21 cellular contexts compared by ENCODE assay signal in the genomic region with DNA sequence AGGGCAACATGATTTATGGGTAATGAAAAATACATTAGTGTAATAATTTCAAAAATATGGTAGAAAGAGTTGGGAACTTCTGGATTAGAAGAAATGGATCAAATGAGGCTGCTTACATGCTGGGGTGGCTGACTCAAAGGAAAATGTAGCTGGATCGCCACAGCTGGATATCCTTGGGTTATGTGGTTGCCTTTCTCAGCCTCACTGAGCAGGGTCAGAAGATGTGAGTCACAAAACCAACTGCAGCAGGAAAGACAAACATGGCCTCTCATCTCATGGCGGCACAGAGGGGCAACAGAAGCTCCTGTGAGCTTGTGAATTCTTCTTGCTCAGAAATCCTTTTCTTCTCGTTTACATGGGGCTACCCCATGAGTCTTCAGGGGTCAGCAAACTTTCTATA.
DNase-seq lines count a peak whose midpoint lies in the region; ATAC-seq and TF ChIP-seq lines count a peak whose summit lies in the region.
"Had no signal": no experiment of that assay in that cellular context is flagged by ENCODE, and none has a peak within 500 bp of the region (broad histone marks: within the 10 kb centered on the region; RNA-seq: fewer than 3 reads in every experiment).

No MANE protein-coding gene starts in this region.

- WGBS in IMR-90 (ENCODE audit: extremely low coverage in 2 of 2, insufficient read length in 1 of 2), 2 experiments = 78% methylated on average over 1 of the region's 3 CpGs; no CpG with 5 or more reads in 1 of the 2 experiments

- H2AK5ac ChIP-seq in IMR-90 (ENCODE audit: low read depth, low read length) = no peak overlapping the region

- no peak overlapping the region for H3K23ac ChIP-seq in IMR-90 (ENCODE audit: low read depth, low read length)

- no peak overlapping the region for H3K27ac ChIP-seq in IMR-90 (ENCODE audit: insufficient read depth, low read length)
- H3K27ac ChIP-seq: A549, coronary artery, heart right ventricle, upper lobe of right lung had no signal

- dilution Hi-C loops in IMR-90 (cut with HindIII; ENCODE audit: low sequenced_read_pairs, unreplicated experiment) = no loop called here

- H4K5ac ChIP-seq in IMR-90 (ENCODE audit: low read depth, low read length) = no peak overlapping the region

- no peak for TF ChIP-seq POLR2A in IMR-90 (IDR thresholded peaks at IDR 0.05; ENCODE audit: low read depth, low read length)

- H3K18ac ChIP-seq in IMR-90 (ENCODE audit: low read depth, low read length) = no peak overlapping the region

- no peak overlapping the region for H2AK9ac ChIP-seq in IMR-90 (replicated peaks; ENCODE audit: low read depth, low read length, poor library complexity)

- no peak overlapping the region for H2AFZ ChIP-seq in IMR-90 (replicated peaks; ENCODE audit: low read length, poor library complexity)

- no peaks in the 10 kb centered on the region for H3K79me1 ChIP-seq in IMR-90 (ENCODE audit: low read depth in 1 of 2, low read length in 2 of 2)

- H2BK20ac ChIP-seq in IMR-90 (ENCODE audit: low read depth, low read length) = no peak overlapping the region

- peaks cover 7% of the 10 kb centered on the region for H3K27me3 ChIP-seq in IMR-90 (ENCODE audit: control insufficient read depth, insufficient read depth, low read length)
- H3K27me3 ChIP-seq: heart right ventricle, upper lobe of right lung had no signal

- no peak overlapping the region for H3K4me3 ChIP-seq in IMR-90 (ENCODE audit: insufficient read depth, low read depth, low read length)
- H3K4me3 ChIP-seq in astrocyte of the spinal cord (ENCODE audit: low read depth, low read length) = no peak overlapping the region
- H3K4me3 ChIP-seq: A549, coronary artery, heart right ventricle, skin epidermis, upper lobe of right lung had no signal

- no peaks in the 10 kb centered on the region for H3K36me3 ChIP-seq in IMR-90 (ENCODE audit: control insufficient read depth, insufficient read depth, low read length)
- H3K36me3 ChIP-seq: heart right ventricle, upper lobe of right lung had no signal

- H3K9ac ChIP-seq in IMR-90 (ENCODE audit: low read depth, low read length) = no peak overlapping the region

- H4K20me1 ChIP-seq in IMR-90 (ENCODE audit: insufficient read depth, low read length) = no peaks in the 10 kb centered on the region

- no peaks in the 10 kb centered on the region for H3K9me1 ChIP-seq in IMR-90 (ENCODE audit: insufficient read depth, low read length)

- no peak overlapping the region for H3K14ac ChIP-seq in IMR-90 (replicated peaks; ENCODE audit: low read depth, low read length)

- ATAC-seq in IMR-90 (ENCODE audit: low read depth) (no peak; the same call in 1 of the 2 replicates), HG02610 (IDR thresholded peaks at IDR 0.05; ENCODE audit: unreplicated experiment) (no peak)
- ATAC-seq: A549; activated CD4-positive, alpha-beta T cell treated with anti-CD3 and anti-CD28 coated beads for 36 hours; heart right ventricle; stimulated activated effector memory CD8-positive, alpha-beta T cell treated with anti-CD3 and anti-CD28 coated beads, Interleukin-12 subunit alpha, Interleukin-12 subunit beta, amount 100 ng/mL, for 72 hours; upper lobe of right lung had no signal

- no peak overlapping the region for H3K56ac ChIP-seq in IMR-90 (ENCODE audit: extremely low read depth, insufficient read depth, low read length)

- H3K4me2 ChIP-seq in IMR-90 (ENCODE audit: low read depth, low read length) = no peak overlapping the region
- H3K4me2 ChIP-seq: A549 had no signal

- BruUV-seq in IMR-90 (replicated peaks; lab: Mats Ljungman, UMichigan) = no TSS peak

- H3K4ac ChIP-seq in IMR-90 (ENCODE audit: low read depth, low read length) = no peak overlapping the region

- no peak overlapping the region for H4K91ac ChIP-seq in IMR-90 (ENCODE audit: insufficient read depth, low read depth, low read length)

- TF ChIP-seq RAD21 in IMR-90 (IDR thresholded peaks at IDR 0.05; ENCODE audit: low read length) = no peak

- POLR2A ChIA-PET in IMR-90 (lab: Charles Lee; ENCODE audit: unreplicated experiment) = no interaction called here

- TF ChIP-seq CTCF in IMR-90 (conservative IDR thresholded peaks at IDR 0.05; ENCODE audit: low read depth, low read length) (no peak), astrocyte of the spinal cord (IDR thresholded peaks at IDR 0.05; ENCODE audit: low read depth, low read length) (no peak)

- H2BK15ac ChIP-seq in IMR-90 (ENCODE audit: low read depth, low read length) = no peak overlapping the region

- in situ Hi-C loops in ACHN (cut with HindIII; ENCODE audit: low pct_ligation_motif_present, low pct_unique_long_range_greater_than_20kb, low sequenced_read_pairs) (no loop called here), IMR-90 (cut with MboI; ENCODE audit: low sequenced_read_pairs) (no loop called here), astrocyte of the spinal cord (cut with HindIII; ENCODE audit: low sequenced_read_pairs) (no loop called here)

- H3K4me1 ChIP-seq in IMR-90 (ENCODE audit: control insufficient read depth, insufficient read depth, low read length) = no peaks in the 10 kb centered on the region
- H3K4me1 ChIP-seq: A549, upper lobe of right lung had no signal

- DNase-seq in ACHN (peak; percentile 27), IMR-90 (peak; percentile 59), astrocyte of the spinal cord (ENCODE audit: low read depth, low spot score) (peak; percentile 94), iris pigment epithelial cell (ENCODE audit: low read depth) (peak; percentile 52), SKM-1 (lab: John Stamatoyannopoulos, UW; ENCODE audit: unreplicated experiment) (no peak), NCI-H446 (lab: John Stamatoyannopoulos, UW) (no peak)
- DNase-seq in activated CD8-positive, alpha-beta memory T cell treated with anti-CD3 and anti-CD28 coated beads, Interleukin-2, amount 50 U/mL, for 4 hours = no peak
- DNase-seq: activated CD4-positive, alpha-beta T cell treated with anti-CD3 and anti-CD28 coated beads for 36 hours; activated naive CD8-positive, alpha-beta T cell treated with anti-CD3 and anti-CD28 coated beads, Interleukin-2, amount 10 ng/mL, durations not matched to agents 7 days and 5 days; erythroblast; heart right ventricle; kidney; NCI-H1417; nucleus accumbens; T-helper 9 cell; upper lobe of right lung had no signal

- no peak overlapping the region for H2BK120ac ChIP-seq in IMR-90 (ENCODE audit: low read depth, low read length)

- H3K9me3 ChIP-seq in IMR-90 (ENCODE audit: control insufficient read depth, insufficient read depth, low read length) = no peaks in the 10 kb centered on the region
- H3K9me3 ChIP-seq: A549, heart right ventricle, upper lobe of right lung had no signal

- H4K8ac ChIP-seq in IMR-90 (ENCODE audit: low read depth in 2 of 2, low read length in 2 of 2) = no peak overlapping the region

- intact Hi-C loops in IMR-90 (cut with micrococcal nuclease) = no loop called here

- H2BK5ac ChIP-seq in IMR-90 (ENCODE audit: low read depth, low read length, poor library complexity, severe bottlenecking) = no peak overlapping the region

- CTCF ChIA-PET in IMR-90 (lab: Yijun Ruan, JAX) = no interaction called here

TF ChIP-seq in IMR-90, 13 proteins besides CTCF, POLR2A, EP300 and RAD21:
- TF ChIP-seq BHLHE40 (IDR thresholded peaks at IDR 0.05; ENCODE audit: low read depth, low read length) (no peak), MAZ (IDR thresholded peaks at IDR 0.05; ENCODE audit: borderline replicate concordance, low read depth, low read length) (no peak), MXI1 (IDR thresholded peaks at IDR 0.05; ENCODE audit: borderline replicate concordance, low read depth, low read length) (no peak), FOS (IDR thresholded peaks at IDR 0.05; ENCODE audit: low read depth, low read length) (no peak), CHD1 (IDR thresholded peaks at IDR 0.05; ENCODE audit: low read depth, low read length) (no peak), CEBPB (IDR thresholded peaks at IDR 0.05; ENCODE audit: low read depth, low read length) (no peak), MAFK (IDR thresholded peaks at IDR 0.05; ENCODE audit: low read depth, low read length) (no peak), SMC3 (IDR thresholded peaks at IDR 0.05; ENCODE audit: low read depth, low read length) (no peak), USF2 (IDR thresholded peaks at IDR 0.05; ENCODE audit: low read depth, low read length) (no peak), RFX5 (IDR thresholded peaks at IDR 0.05; ENCODE audit: low read depth, low read length) (no peak)

Comparison
In these comparisons a context has a peak if more than half of its experiments do, and no peak if none do; other contexts are left out.
1. DNase-seq: peak in ACHN (single experiment), IMR-90 (single experiment), astrocyte of the spinal cord (single experiment) and iris pigment epithelial cell (single experiment); none in SKM-1 (single experiment), activated CD8-positive, alpha-beta memory T cell treated with anti-CD3 and anti-CD28 coated beads, Interleukin-2, amount 50 U/mL, for 4 hours (single experiment) and NCI-H446 (0 of 2).